8 cellular contexts compared by ENCODE assay signal in genomic region chr9:74951725-74952151, GRCh38. TPM values are rescaled to one million over a fixed set of nuclear protein-coding genes. Genes with fewer than 3 reads are reported as not detected.
DNase-seq lines count a peak whose midpoint lies in the region; ATAC-seq and TF ChIP-seq lines count a peak whose summit lies in the region.

No MANE protein-coding gene starts in this region.

- H3K36me3 Mint-ChIP-seq in progenitor cell of endocrine pancreas (ENCODE audit: insufficient read depth): no peaks in the 10 kb centered on the region

- H3K27ac ChIP-seq in BLaER1: peak overlapping the region; percentile 99

- no peaks in the 10 kb centered on the region for H3K27me3 Mint-ChIP-seq in progenitor cell of endocrine pancreas

- H3K9me3 Mint-ChIP-seq in progenitor cell of endocrine pancreas (ENCODE audit: low read depth): no peaks in the 10 kb centered on the region

- H3K9me3 ChIP-seq in BLaER1 (no peaks in the 10 kb centered on the region), adipocyte (ENCODE audit: control insufficient read depth, low read length) (no peaks in the 10 kb centered on the region)

- peak overlapping the region; percentile 80 for H3K4me2 ChIP-seq in BLaER1

- H3K4me1 Mint-ChIP-seq in progenitor cell of endocrine pancreas (ENCODE audit: low read depth): peaks cover 2% of the 10 kb centered on the region

- H3K27me3 ChIP-seq in BLaER1 (no peaks in the 10 kb centered on the region), adipocyte (replicated peaks; ENCODE audit: control insufficient read depth, insufficient read depth, low read length) (no peaks in the 10 kb centered on the region)

- peak overlapping the region; percentile 95 for H3K27ac Mint-ChIP-seq in progenitor cell of endocrine pancreas

- H3K4me3 ChIP-seq in BLaER1 (peak overlapping the region; percentile 97), adipocyte (ENCODE audit: low read length) (peak overlapping the region; percentile 96)

- no peaks in the 10 kb centered on the region for H4K20me1 ChIP-seq in BLaER1

- H3K4me1 ChIP-seq in BLaER1: peaks cover 45% of the 10 kb centered on the region
- peaks cover 3% of the 10 kb centered on the region for H3K4me1 ChIP-seq in adipocyte (ENCODE audit: control insufficient read depth, insufficient read depth, low read length)

- peak; percentile 74 for DNase-seq in adipocyte (ENCODE audit: low read depth)
- DNase-seq in left cardiac atrium: peak; percentile 59
- DNase-seq in progenitor cell of endocrine pancreas (ENCODE audit: low spot score, unreplicated experiment): peak; percentile 20
- DNase-seq in ecto neural progenitor cell (ENCODE audit: low spot score): no peak

- H3K9ac ChIP-seq in BLaER1: peak overlapping the region; percentile 98
- peak overlapping the region; percentile 90 for H3K9ac ChIP-seq in adipocyte (ENCODE audit: low read length)

- intact Hi-C loops in left cardiac atrium (cut with DNase I): loop anchor here in 1 of 2 donors (10.0 kb wide), 1 partner anchor 133 kb away; the partner anchor contains the start of genes NMRK1 and OSTF1

- H3K36me3 ChIP-seq in BLaER1: peaks cover 4% of the 10 kb centered on the region; the same call in 1 of the 2 replicates
- H3K36me3 ChIP-seq in adipocyte (ENCODE audit: control insufficient read depth, insufficient read depth, low read length, severe bottlenecking): no peaks in the 10 kb centered on the region

- ATAC-seq in GM19397 (IDR thresholded peaks at IDR 0.05; ENCODE audit: unreplicated experiment) (peak; percentile 32), HG03520 (IDR thresholded peaks at IDR 0.05; ENCODE audit: unreplicated experiment) (peak; percentile 27), SK-N-SH treated with all-trans-retinoic acid at 6 μM for 48 hours (peak; percentile 48), left cardiac atrium (peak; percentile 57 to 59)

- no peak for TF ChIP-seq CTCF in progenitor cell of endocrine pancreas (IDR thresholded peaks at IDR 0.05; ENCODE audit: unreplicated experiment)

- H3K4me3 Mint-ChIP-seq in progenitor cell of endocrine pancreas (ENCODE audit: low read depth): peak overlapping the region; percentile 98

TF ChIP-seq in SK-N-SH treated with all-trans-retinoic acid at 6 μM for 48 hours, 23 proteins besides CTCF, POLR2A, EP300 and RAD21:
- TF ChIP-seq OSR1 (CRISPR knock-in tag; IDR thresholded peaks at IDR 0.05) (no peak), TOX (CRISPR knock-in tag; IDR thresholded peaks at IDR 0.05; ENCODE audit: borderline replicate concordance) (no peak), PATZ1 (CRISPR knock-in tag; IDR thresholded peaks at IDR 0.05; ENCODE audit: borderline replicate concordance) (no peak), BACH2 (CRISPR knock-in tag; IDR thresholded peaks at IDR 0.05; ENCODE audit: borderline replicate concordance) (no peak), ZC3H10 (CRISPR knock-in tag; IDR thresholded peaks at IDR 0.05) (no peak)

RNA-seq across cellular contexts. Expression of gene C9orf40, which starts 1.0 kb away (rescaled TPM):
- total RNA-seq in left cardiac atrium (1 to 10 TPM; 2.6 to 4.5 TPM), progenitor cell of endocrine pancreas (4.8 and 5.1 TPM in 2 replicates)
